ENCODE assay signal across 8 cellular contexts in the genomic region with DNA sequence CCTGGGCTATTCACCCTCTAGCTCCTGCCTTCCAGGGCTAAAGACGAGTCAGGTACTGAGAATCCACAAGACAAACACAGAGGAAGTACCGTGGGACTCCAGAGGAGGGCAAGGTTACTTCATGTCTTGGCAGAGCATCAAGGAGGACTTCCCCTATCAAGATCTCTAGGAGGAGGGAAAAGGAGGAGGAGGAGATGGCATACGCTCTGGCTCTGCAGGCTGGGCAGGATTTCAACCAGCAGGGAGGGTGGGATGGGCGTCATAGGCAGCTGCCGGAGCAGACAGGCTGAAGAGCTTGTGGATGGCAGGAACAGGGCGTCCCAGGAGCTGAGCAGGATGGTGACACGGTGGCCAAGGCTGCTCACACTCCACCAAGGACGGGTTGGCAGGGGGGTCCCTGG. TPM values are rescaled to one million over a fixed set of nuclear protein-coding genes. Genes with fewer than 3 reads are reported as not detected.
DNase-seq lines count a peak whose midpoint lies in the region; ATAC-seq and TF ChIP-seq lines count a peak whose summit lies in the region.

No MANE protein-coding gene starts in this region.

- no peaks in the 10 kb centered on the region for H3K9me2 ChIP-seq in HCT116 (ENCODE audit: insufficient read depth)

- POLR2A ChIA-PET in HCT116 (lab: Charles Lee) = no interaction called here

- H3K79me2 ChIP-seq in HCT116 (ENCODE audit: insufficient read depth, low read length) = no peaks in the 10 kb centered on the region

- no TSS peak for BruUV-seq in HCT116 (replicated peaks; lab: Mats Ljungman, UMichigan)

- H3K4me3 ChIP-seq in HCT116 (replicated peaks in 1 of 2; ENCODE audit: low read depth in 1 of 2, low read length in 2 of 2) (no peak overlapping the region), SK-N-MC (no peak overlapping the region), foreskin fibroblast (ENCODE audit: low read depth in 1 of 2, low read length in 2 of 2) (no peak overlapping the region)

- RAD21 ChIA-PET in HCT116 (lab: Charles Lee; ENCODE audit: low non-redundant PET in 1 of 2, low total read pairs in 2 of 2, uncharacterized antibody in 2 of 2, unreplicated experiment in 2 of 2) = interaction anchor here in 1 of 2 experiments (0.5 to 0.7 kb wide), 2 partner anchors 211 to 223 kb away, joined by 4 to 9 read pairs; no protein-coding TSS in a partner anchor

- peaks cover 10% of the 10 kb centered on the region in 2 experiments for H3K4me1 ChIP-seq in HCT116 (ENCODE audit: control insufficient read depth in 1 of 2, insufficient read depth in 2 of 2, low read length in 2 of 2)

- no peak for TF ChIP-seq POLR2A in HCT116 (IDR thresholded peaks at IDR 0.05; ENCODE audit: borderline replicate concordance, extremely low read depth, insufficient read depth, insufficient read length)

- TF ChIP-seq CTCF in 22Rv1 (IDR thresholded peaks at IDR 0.05) (peak; percentile 59), HCT116 (IDR thresholded peaks at IDR 0.05 in 2 of 3, conservative IDR thresholded peaks at IDR 0.05 in 1 of 3; ENCODE audit: borderline replicate concordance in 1 of 3, insufficient read depth in 1 of 3, low read depth in 2 of 3, low read length in 2 of 3) (peak; percentile 33 to 43 (median 35); a peak in 4 of 6 replicates), foreskin fibroblast (IDR thresholded peaks at IDR 0.05; ENCODE audit: low read depth, low read length) (peak; percentile 40)

- peak overlapping the region; percentile 68 for H3K27ac ChIP-seq in 22Rv1
- no peak overlapping the region for H3K27ac ChIP-seq in HCT116 (ENCODE audit: low read depth, low read length)
- peak overlapping the region; percentile 19; the same call in 1 of the 2 replicates for H3K27ac ChIP-seq in SK-N-MC

- ATAC-seq in HCT116 (peak; percentile 80), GM21390 (IDR thresholded peaks at IDR 0.05; ENCODE audit: unreplicated experiment) (no peak)

- H3K4me2 ChIP-seq in HCT116 (ENCODE audit: low read length) = no peak overlapping the region

- intact Hi-C loops in HCT116 (cut with micrococcal nuclease) (loop anchor here (5.0 kb wide), 1 partner anchor 63 kb away; no protein-coding TSS in a partner anchor), posterior cingulate gyrus (cut with DNase I) (no loop called here)

- H2AFZ ChIP-seq in HCT116 (ENCODE audit: low read depth, low read length, poor library complexity, severe bottlenecking) = no peak overlapping the region

- H3K9ac ChIP-seq in HCT116 (ENCODE audit: low read length) = no peak overlapping the region
- H3K9ac ChIP-seq in SK-N-MC (ENCODE audit: insufficient read length) = no peak overlapping the region

- H3K9me3 ChIP-seq in HCT116 (ENCODE audit: control insufficient read depth in 1 of 2, insufficient read depth in 1 of 2, low read depth in 1 of 2, low read length in 2 of 2) (no peaks in the 10 kb centered on the region), SK-N-MC (ENCODE audit: low read depth, low read length) (no peaks in the 10 kb centered on the region)

- no peaks in the 10 kb centered on the region for H4K20me1 ChIP-seq in HCT116 (ENCODE audit: insufficient read depth)

- peak; percentile 72 for TF ChIP-seq RAD21 in HCT116 (IDR thresholded peaks at IDR 0.05; ENCODE audit: low read depth)

- H3K27me3 ChIP-seq in HCT116 (ENCODE audit: insufficient read depth, low read length) = no peaks in the 10 kb centered on the region

- CTCF ChIA-PET in HCT116 (lab: Charles Lee) = interaction anchor here (0.6 to 1.5 kb wide), 5 partner anchors 13 to 245 kb away, joined by 4 to 12 read pairs (median 5); no protein-coding TSS in a partner anchor

- peak; percentile 65 for DNase-seq in HCT116 (ENCODE audit: low read depth, low spot score)
- no peak for DNase-seq in SK-N-MC (ENCODE audit: low read depth, low spot score)
- peak; percentile 95 to 97 for DNase-seq in foreskin fibroblast
- DNase-seq in posterior cingulate gyrus = peak; percentile 35 to 92 (median 66)
- DNase-seq in activated CD4-positive, alpha-beta T cell treated with anti-CD3 and anti-CD28 coated beads for 4 hours = no peak
- no peak for DNase-seq in NCI-H774 (lab: John Stamatoyannopoulos, UW)

- peaks cover 16 to 19% of the 10 kb centered on the region in 2 experiments; a peak in 3 of 4 replicates for H3K36me3 ChIP-seq in HCT116 (ENCODE audit: control insufficient read depth in 1 of 2, insufficient read depth in 2 of 2, low read length in 2 of 2)
- H3K36me3 ChIP-seq in SK-N-MC (ENCODE audit: insufficient read depth, low read length) = peaks cover 30% of the 10 kb centered on the region; the same call in 1 of the 2 replicates

TF ChIP-seq in HCT116, 20 proteins besides CTCF, POLR2A, EP300 and RAD21:
- TF ChIP-seq JUND (IDR thresholded peaks at IDR 0.05) = no peak
- no peak for TF ChIP-seq POLR2AphosphoS5 (IDR thresholded peaks at IDR 0.05; ENCODE audit: low read depth, low read length)
- TF ChIP-seq, protein P1, sequence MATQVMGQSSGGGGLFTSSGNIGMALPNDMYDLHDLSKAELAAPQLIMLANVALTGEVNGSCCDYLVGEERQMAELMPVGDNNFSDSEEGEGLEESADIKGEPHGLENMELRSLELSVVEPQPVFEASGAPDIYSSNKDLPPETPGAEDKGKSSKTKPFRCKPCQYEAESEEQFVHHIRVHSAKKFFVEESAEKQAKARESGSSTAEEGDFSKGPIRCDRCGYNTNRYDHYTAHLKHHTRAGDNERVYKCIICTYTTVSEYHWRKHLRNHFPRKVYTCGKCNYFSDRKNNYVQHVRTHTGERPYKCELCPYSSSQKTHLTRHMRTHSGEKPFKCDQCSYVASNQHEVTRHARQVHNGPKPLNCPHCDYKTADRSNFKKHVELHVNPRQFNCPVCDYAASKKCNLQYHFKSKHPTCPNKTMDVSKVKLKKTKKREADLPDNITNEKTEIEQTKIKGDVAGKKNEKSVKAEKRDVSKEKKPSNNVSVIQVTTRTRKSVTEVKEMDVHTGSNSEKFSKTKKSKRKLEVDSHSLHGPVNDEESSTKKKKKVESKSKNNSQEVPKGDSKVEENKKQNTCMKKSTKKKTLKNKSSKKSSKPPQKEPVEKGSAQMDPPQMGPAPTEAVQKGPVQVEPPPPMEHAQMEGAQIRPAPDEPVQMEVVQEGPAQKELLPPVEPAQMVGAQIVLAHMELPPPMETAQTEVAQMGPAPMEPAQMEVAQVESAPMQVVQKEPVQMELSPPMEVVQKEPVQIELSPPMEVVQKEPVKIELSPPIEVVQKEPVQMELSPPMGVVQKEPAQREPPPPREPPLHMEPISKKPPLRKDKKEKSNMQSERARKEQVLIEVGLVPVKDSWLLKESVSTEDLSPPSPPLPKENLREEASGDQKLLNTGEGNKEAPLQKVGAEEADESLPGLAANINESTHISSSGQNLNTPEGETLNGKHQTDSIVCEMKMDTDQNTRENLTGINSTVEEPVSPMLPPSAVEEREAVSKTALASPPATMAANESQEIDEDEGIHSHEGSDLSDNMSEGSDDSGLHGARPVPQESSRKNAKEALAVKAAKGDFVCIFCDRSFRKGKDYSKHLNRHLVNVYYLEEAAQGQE (IDR thresholded peaks at IDR 0.05; ENCODE audit: low read depth) = no peak
- TF ChIP-seq TCF7L2 (IDR thresholded peaks at IDR 0.05; ENCODE audit: borderline replicate concordance, extremely low read depth, insufficient read depth, insufficient read length) = no peak
- no peak for TF ChIP-seq MAX (IDR thresholded peaks at IDR 0.05)

RNA-seq across cellular contexts. Expression of gene MDH2, which starts 21.3 kb away (rescaled TPM):
- 357 TPM for total RNA-seq in HCT116 (2021; ENCODE audit: unreplicated experiment)
- polyA plus RNA-seq in HCT116 (2012) = 302 and 322 TPM in 2 replicates

RNA-seq across cellular contexts. Expression of gene STYXL1, which starts 21.4 kb away (rescaled TPM):
- 32.5 TPM for total RNA-seq in HCT116 (2021; ENCODE audit: unreplicated experiment)
- 32.6 and 41.3 TPM in 2 replicates for polyA plus RNA-seq in HCT116 (2012)

Comparison
In these comparisons a context has a peak if more than half of its experiments do, and no peak if none do; other contexts are left out.
1. DNase-seq: peak in HCT116 (single experiment), foreskin fibroblast (2 of 2) and posterior cingulate gyrus (10 of 10); none in SK-N-MC (single experiment), activated CD4-positive, alpha-beta T cell treated with anti-CD3 and anti-CD28 coated beads for 4 hours (0 of 2) and NCI-H774 (single experiment).
2. Peak in every context shown above with its lines, with median percentiles within 50 percentile points of each other: CTCF ChIP-seq.